In genomic region chr15:73522011-73522410, GRCh38 we compare ENCODE assay signal across 19 cellular contexts.
DNase-seq lines count a peak whose midpoint lies in the region; ATAC-seq, FAIRE-seq and TF ChIP-seq lines count a peak whose summit lies in the region.
"Had no signal": no experiment of that assay in that cellular context is flagged by ENCODE, and none has a peak within 500 bp of the region (broad histone marks: within the 10 kb centered on the region; RNA-seq: fewer than 3 reads in every experiment).

No MANE protein-coding gene starts in this region.

- 56% methylated on average over 1 of the region's 1 CpG for WGBS in prostate gland

- H3K4me2 ChIP-seq in astrocyte (ENCODE audit: low read length): no peak overlapping the region
- H3K4me2 ChIP-seq: BLaER1, GM23338 had no signal

- ATAC-seq in naive thymus-derived CD4-positive, alpha-beta T cell: no peak
- ATAC-seq: GM23338, HCT116 had no signal

- H3K4me3 ChIP-seq in astrocyte (ENCODE audit: insufficient read depth, low read depth, low read length) (no peak overlapping the region), prostate gland (no peak overlapping the region)
- H3K4me3 ChIP-seq in naive thymus-derived CD4-positive, alpha-beta T cell (ENCODE audit: low read length): no peak overlapping the region
- H3K4me3 ChIP-seq: BLaER1, GM23338 had no signal

- H3K27me3 ChIP-seq in astrocyte (ENCODE audit: insufficient read depth, low read length) (no peaks in the 10 kb centered on the region), prostate gland (replicated peaks; ENCODE audit: insufficient read depth) (no peaks in the 10 kb centered on the region)
- H3K27me3 ChIP-seq in naive thymus-derived CD4-positive, alpha-beta T cell (ENCODE audit: control insufficient read depth in 2 of 2, insufficient read depth in 2 of 2, low read length in 2 of 2): no peaks in the 10 kb centered on the region
- H3K27me3 ChIP-seq: BLaER1 had no signal

- no peaks in the 10 kb centered on the region for H3K79me2 ChIP-seq in astrocyte (ENCODE audit: insufficient read depth, low read length)

- DNase-seq in NCI-H2171 treated with DMSO at 0.1 percent for 48 hours (lab: John Stamatoyannopoulos, UW) (peak; percentile 48), NCI-H2171 (lab: John Stamatoyannopoulos, UW) (no peak), astrocyte (ENCODE audit: low read depth) (no peak), epithelial cell of prostate (ENCODE audit: low read depth, low spot score) (peak; percentile 20), prostate gland (ENCODE audit: low spot score) (peak; percentile 3), COLO829 (ENCODE audit: low spot score) (no peak)
- DNase-seq in naive thymus-derived CD4-positive, alpha-beta T cell: no peak
- DNase-seq: 8988T; Calu3; CD4-positive, alpha-beta memory T cell; DMS79 treated with DMSO at 0.1 percent for 48 hours; GF-D8; H7; HFFc6 had no signal

- H3K27ac ChIP-seq in astrocyte (ENCODE audit: low read depth, low read length): no peak overlapping the region
- no peak overlapping the region for H3K27ac ChIP-seq in epithelial cell of prostate
- H3K27ac ChIP-seq in prostate gland: no peak overlapping the region
- H3K27ac ChIP-seq in naive thymus-derived CD4-positive, alpha-beta T cell (ENCODE audit: low read depth, low read length): no peak overlapping the region
- H3K27ac ChIP-seq: BLaER1, HL-60 had no signal

- H3K27me3 Mint-ChIP-seq in astrocyte (ENCODE audit: low read depth, unreplicated experiment): peaks cover 2% of the 10 kb centered on the region
- peaks cover 0 to 40% (median 0%) of the 10 kb centered on the region in 5 donors for H3K27me3 Mint-ChIP-seq in naive thymus-derived CD4-positive, alpha-beta T cell

- no peak for FAIRE-seq in astrocyte (lab: Jason Lieb, UNC)

- no peak overlapping the region for H2AFZ ChIP-seq in astrocyte (ENCODE audit: low read depth, low read length)
- H2AFZ ChIP-seq: GM23338 had no signal

- no peak overlapping the region for H3K9ac ChIP-seq in astrocyte (ENCODE audit: low read length)
- H3K9ac ChIP-seq: BLaER1 had no signal

- H3K4me1 ChIP-seq in astrocyte (ENCODE audit: insufficient read depth, low read length) (no peaks in the 10 kb centered on the region), prostate gland (replicated peaks) (no peaks in the 10 kb centered on the region)
- peaks cover 0 to 15% of the 10 kb centered on the region in 2 donors for H3K4me1 ChIP-seq in naive thymus-derived CD4-positive, alpha-beta T cell (ENCODE audit: control insufficient read depth in 2 of 2, insufficient read depth in 2 of 2, low read length in 2 of 2)
- H3K4me1 ChIP-seq: BLaER1 had no signal

- intact Hi-C loops in prostate gland (cut with DNase I): no loop called here
- intact Hi-C loops in naive thymus-derived CD4-positive, alpha-beta T cell (cut with micrococcal nuclease): no loop called here

- H3K9me3 ChIP-seq in astrocyte (ENCODE audit: insufficient read depth, low read depth, low read length) (no peaks in the 10 kb centered on the region), prostate gland (no peaks in the 10 kb centered on the region)
- H3K9me3 ChIP-seq in naive thymus-derived CD4-positive, alpha-beta T cell (ENCODE audit: control insufficient read depth in 2 of 3, low read length in 3 of 3): no peaks in the 10 kb centered on the region
- H3K9me3 ChIP-seq: BLaER1 had no signal

- H3K9me3 Mint-ChIP-seq in astrocyte (ENCODE audit: unreplicated experiment): no peaks in the 10 kb centered on the region
- no peaks in the 10 kb centered on the region for H3K9me3 Mint-ChIP-seq in naive thymus-derived CD4-positive, alpha-beta T cell
- H3K9me3 Mint-ChIP-seq: CD4-positive, alpha-beta memory T cell; GM23338; HFFc6 had no signal

- H3K4me3 Mint-ChIP-seq in astrocyte (ENCODE audit: unreplicated experiment): no peak overlapping the region
- H3K4me3 Mint-ChIP-seq in naive thymus-derived CD4-positive, alpha-beta T cell: no peak overlapping the region
- H3K4me3 Mint-ChIP-seq: CD14-positive monocyte; CD4-positive, alpha-beta memory T cell; GM23338; HFFc6 had no signal

- no peaks in the 10 kb centered on the region for H4K20me1 ChIP-seq in astrocyte (ENCODE audit: insufficient read depth, low read length)
- H4K20me1 ChIP-seq: BLaER1 had no signal

- H3K36me3 ChIP-seq in astrocyte (ENCODE audit: insufficient read depth, low read length) (no peaks in the 10 kb centered on the region), prostate gland (no peaks in the 10 kb centered on the region)
- H3K36me3 ChIP-seq in naive thymus-derived CD4-positive, alpha-beta T cell (ENCODE audit: control insufficient read depth in 2 of 3, insufficient read depth in 3 of 3, low read length in 3 of 3): no peaks in the 10 kb centered on the region
- H3K36me3 ChIP-seq: BLaER1 had no signal

- peaks cover 8% of the 10 kb centered on the region for H3K4me1 Mint-ChIP-seq in astrocyte (ENCODE audit: low read depth, unreplicated experiment)
- peaks cover 0 to 5% (median 0%) of the 10 kb centered on the region in 7 donors for H3K4me1 Mint-ChIP-seq in naive thymus-derived CD4-positive, alpha-beta T cell

- POLR2A ChIA-PET in naive thymus-derived CD4-positive, alpha-beta T cell (lab: Charles Lee): no interaction called here

- TF ChIP-seq POLR2A in prostate gland (IDR thresholded peaks at IDR 0.05): no peak

- H3K36me3 Mint-ChIP-seq in astrocyte (ENCODE audit: low read depth, unreplicated experiment): no peaks in the 10 kb centered on the region
- peaks cover 0 to 7% (median 0%) of the 10 kb centered on the region in 5 donors for H3K36me3 Mint-ChIP-seq in naive thymus-derived CD4-positive, alpha-beta T cell
- H3K36me3 Mint-ChIP-seq: CD14-positive monocyte; CD4-positive, alpha-beta memory T cell had no signal

- CTCF ChIA-PET in naive thymus-derived CD4-positive, alpha-beta T cell (lab: Charles Lee): no interaction called here

- peak overlapping the region; percentile 15 for H3K27ac Mint-ChIP-seq in astrocyte (ENCODE audit: unreplicated experiment)
- peak overlapping the region in 1 of 9 donors; percentile 26 for H3K27ac Mint-ChIP-seq in naive thymus-derived CD4-positive, alpha-beta T cell
- H3K27ac Mint-ChIP-seq: CD14-positive monocyte; CD4-positive, alpha-beta memory T cell; GM23338; HFFc6 had no signal

- TF ChIP-seq CTCF in astrocyte (IDR thresholded peaks at IDR 0.05; ENCODE audit: insufficient read depth, low read depth, low read length) (no peak), prostate gland (IDR thresholded peaks at IDR 0.05) (no peak)

Comparison
In these comparisons a context has a peak if more than half of its experiments do, and no peak if none do; other contexts are left out.
1. DNase-seq: peak in NCI-H2171 treated with DMSO at 0.1 percent for 48 hours (single experiment), epithelial cell of prostate (single experiment) and prostate gland (single experiment); none in NCI-H2171 (single experiment), astrocyte (single experiment), COLO829 (single experiment) and naive thymus-derived CD4-positive, alpha-beta T cell (0 of 9).